In the genomic region with DNA sequence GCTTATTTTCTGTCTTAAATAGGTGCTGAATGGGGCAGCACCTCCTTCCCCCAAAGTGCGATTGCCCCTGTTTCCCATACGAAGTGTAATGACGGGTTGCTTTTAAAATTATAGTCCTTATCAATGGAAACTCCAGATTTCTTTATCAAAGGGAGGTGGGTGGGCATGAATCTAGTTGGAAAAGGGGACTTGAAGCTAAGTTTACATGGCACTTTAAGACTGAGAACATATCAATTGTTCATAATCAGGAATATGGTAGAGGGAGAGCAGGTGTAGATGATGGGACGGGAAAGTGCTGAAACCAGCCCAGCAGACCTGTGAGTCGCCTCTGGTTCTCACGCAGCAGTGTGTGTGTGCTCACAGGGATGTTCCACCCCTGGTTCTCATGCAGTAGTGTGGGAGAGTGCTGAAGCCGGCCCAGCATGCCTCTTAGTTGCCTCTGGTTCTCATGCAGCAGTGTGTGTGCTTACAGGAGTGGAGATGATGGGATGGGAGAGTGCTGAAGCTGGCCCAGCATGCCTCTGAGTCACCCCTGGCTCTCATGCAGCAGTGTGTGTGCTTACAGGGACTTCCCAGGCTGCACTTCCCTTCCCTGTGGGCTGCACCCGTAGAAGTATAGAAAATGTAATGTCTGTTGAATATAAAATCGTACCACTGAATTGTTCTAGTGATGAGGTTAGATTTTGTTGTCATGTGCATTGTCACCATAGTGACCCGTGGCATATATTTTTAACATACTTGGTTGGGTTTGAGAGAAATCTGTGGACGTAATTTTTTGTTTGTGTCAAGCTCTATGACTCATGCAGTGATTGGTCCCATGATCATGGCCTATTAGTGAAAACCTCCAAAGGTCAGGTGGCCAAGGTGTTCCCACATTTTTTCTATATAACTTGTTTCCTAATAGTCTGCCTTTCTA, we compare ENCODE assay signal across 8 cellular contexts. TPM values are rescaled to one million over a fixed set of nuclear protein-coding genes. Genes with fewer than 3 reads are reported as not detected.
DNase-seq lines count a peak whose midpoint lies in the region; ATAC-seq and TF ChIP-seq lines count a peak whose summit lies in the region.

No MANE protein-coding gene starts in this region.

- no peaks in the 10 kb centered on the region for H3K79me2 ChIP-seq in smooth muscle cell (ENCODE audit: low read depth)

- H3K27ac Mint-ChIP-seq in naive thymus-derived CD8-positive, alpha-beta T cell: no peak overlapping the region

- H3K9me3 Mint-ChIP-seq in naive thymus-derived CD8-positive, alpha-beta T cell: no peaks in the 10 kb centered on the region

- H3K36me3 ChIP-seq in smooth muscle cell (ENCODE audit: low read depth): peaks cover 13% of the 10 kb centered on the region

- DNase-seq in AG04449 (ENCODE audit: low read depth, low spot score) (peak; percentile 83), epithelial cell of esophagus (ENCODE audit: low read depth) (peak; percentile 97), smooth muscle cell (lab: John Stamatoyannopoulos, UW; ENCODE audit: unreplicated experiment) (no peak), HuH-7 (ENCODE audit: low spot score) (no peak), cerebellar nuclear complex (lab: John Stamatoyannopoulos, UW) (no peak)
- no peak for DNase-seq in naive thymus-derived CD8-positive, alpha-beta T cell

- no peaks in the 10 kb centered on the region for H3K27me3 Mint-ChIP-seq in naive thymus-derived CD8-positive, alpha-beta T cell

- H3K9ac ChIP-seq in smooth muscle cell (ENCODE audit: low read depth): no peak overlapping the region

- peaks cover 0 to 65% (median 28%) of the 10 kb centered on the region in 3 donors for H3K36me3 Mint-ChIP-seq in naive thymus-derived CD8-positive, alpha-beta T cell

- 84% methylated on average over 11 of the region's 11 CpGs for WGBS in smooth muscle cell (ENCODE audit: low lambda C conversion rate)

- H4K20me1 ChIP-seq in smooth muscle cell (ENCODE audit: low read depth): peaks cover 18% of the 10 kb centered on the region

- no peaks in the 10 kb centered on the region for H3K9me3 ChIP-seq in smooth muscle cell (replicated peaks; ENCODE audit: low read depth)

- POLR2A ChIA-PET in AG04449 (lab: Yijun Ruan, JAX): no interaction called here
- POLR2A ChIA-PET in naive thymus-derived CD8-positive, alpha-beta T cell (lab: Charles Lee): no interaction called here

- no peak overlapping the region for H3K4me3 Mint-ChIP-seq in naive thymus-derived CD8-positive, alpha-beta T cell

- ATAC-seq in GM18909 (IDR thresholded peaks at IDR 0.05; ENCODE audit: poor library complexity, unreplicated experiment) (peak; percentile 76), HG03439 (IDR thresholded peaks at IDR 0.05; ENCODE audit: unreplicated experiment) (peak; percentile 69)
- no peak for ATAC-seq in naive thymus-derived CD8-positive, alpha-beta T cell

- TF ChIP-seq CTCF in AG04449 (IDR thresholded peaks at IDR 0.05; ENCODE audit: insufficient read depth, low read length, missing control alignments) (no peak), epithelial cell of esophagus (IDR thresholded peaks at IDR 0.05; ENCODE audit: insufficient read depth, low read depth, low read length, missing control alignments) (no peak), smooth muscle cell (IDR thresholded peaks at IDR 0.05; ENCODE audit: borderline replicate concordance, insufficient read depth, poor library complexity, severe bottlenecking) (no peak)

- H3K4me3 ChIP-seq in AG04449 (ENCODE audit: low read depth, low read length) (no peak overlapping the region), epithelial cell of esophagus (ENCODE audit: low read length) (no peak overlapping the region), smooth muscle cell (no peak overlapping the region)

- H2AFZ ChIP-seq in smooth muscle cell (ENCODE audit: low read depth): no peak overlapping the region

- H3K27me3 ChIP-seq in smooth muscle cell (ENCODE audit: low read depth): no peaks in the 10 kb centered on the region

- no peak overlapping the region for H3K4me2 ChIP-seq in smooth muscle cell

- CTCF ChIA-PET in AG04449 (lab: Yijun Ruan, JAX): interaction anchor here (0.9 to 2.4 kb wide), 2 partner anchors 149 to 153 kb away, joined by 5 to 6 read pairs; no protein-coding TSS in a partner anchor

- no peaks in the 10 kb centered on the region for H3K4me1 ChIP-seq in smooth muscle cell (ENCODE audit: low read depth)

- no peaks in the 10 kb centered on the region for H3K4me1 Mint-ChIP-seq in naive thymus-derived CD8-positive, alpha-beta T cell

- H3F3A ChIP-seq in smooth muscle cell (ENCODE audit: low read depth): no peaks in the 10 kb centered on the region

- peak overlapping the region; percentile 50 for H3K27ac ChIP-seq in smooth muscle cell (ENCODE audit: low read depth)

RNA-seq across cellular contexts. Expression of a gene that starts 51.6 kb away (rescaled TPM):
- 53.4 and 56.1 TPM in 2 replicates for total RNA-seq in smooth muscle cell
- 14.5 and 18.0 TPM in 2 replicates for polyA plus RNA-seq in smooth muscle cell
- 10 to 100 TPM; 61.8 to 63.3 TPM for total RNA-seq in naive thymus-derived CD8-positive, alpha-beta T cell
- 10 to 100 TPM in 2 of 3 donors, 1 to 10 TPM in 1; 9.5 to 12.8 (median 12.5) TPM for polyA plus RNA-seq in naive thymus-derived CD8-positive, alpha-beta T cell

Comparison
In these comparisons a context has a peak if more than half of its experiments do, and no peak if none do; other contexts are left out.
1. DNase-seq: peak in AG04449 (single experiment) and epithelial cell of esophagus (single experiment); none in smooth muscle cell (single experiment), HuH-7 (single experiment), naive thymus-derived CD8-positive, alpha-beta T cell (0 of 10) and cerebellar nuclear complex (0 of 2).
2. ATAC-seq: peak in GM18909 (single experiment) and HG03439 (single experiment); none in naive thymus-derived CD8-positive, alpha-beta T cell (0 of 2).